Comparison of ENCODE assay signal across 21 cellular contexts in genomic region chr5:25489834-25490538, GRCh38.
DNase-seq lines count a peak whose midpoint lies in the region; ATAC-seq, FAIRE-seq and TF ChIP-seq lines count a peak whose summit lies in the region.
"Had no signal": no experiment of that assay in that cellular context is flagged by ENCODE, and none has a peak within 500 bp of the region (broad histone marks: within the 10 kb centered on the region; RNA-seq: fewer than 3 reads in every experiment).

No MANE protein-coding gene starts in this region.

- no peak for TF ChIP-seq EP300 in suprapubic skin (IDR thresholded peaks at IDR 0.05)

- H3K9ac ChIP-seq in astrocyte (ENCODE audit: low read length) (no peak overlapping the region), mesenchymal stem cell (ENCODE audit: low read length) (no peak overlapping the region)

- ATAC-seq in gastrocnemius medialis (no peak), HG02571 (IDR thresholded peaks at IDR 0.05; ENCODE audit: unreplicated experiment) (no peak)
- ATAC-seq: left cardiac atrium had no signal

- H3K4me3 Mint-ChIP-seq in astrocyte (ENCODE audit: unreplicated experiment): no peak overlapping the region
- H3K4me3 Mint-ChIP-seq: activated naive CD4-positive, alpha-beta T cell treated with anti-CD3 and anti-CD28 coated beads, Interleukin-2, amount 50 U/mL, for 24 hours had no signal

- no peak overlapping the region for H4K8ac ChIP-seq in mesenchymal stem cell (ENCODE audit: low read length)

- DNase-seq in H4 (ENCODE audit: low spot score) (peak; percentile 67), NOMO-1 (lab: John Stamatoyannopoulos, UW; ENCODE audit: unreplicated experiment in 2 of 2) (peak; percentile 71 to 97), astrocyte (ENCODE audit: low read depth) (peak; percentile 59), mesenchymal stem cell (peak; percentile 81), gastrocnemius medialis (no peak), suprapubic skin (ENCODE audit: low spot score in 2 of 2) (no peak), DMS79 (lab: John Stamatoyannopoulos, UW) (no peak)
- DNase-seq: activated CD4-positive, alpha-beta T cell treated with anti-CD3 and anti-CD28 coated beads for 48 hours; Calu3; caudate nucleus; effector CD8-positive, alpha-beta T cell; GOT3; hypothalamus; left cardiac atrium; NCI-H1048; NCI-H774; SJCRH30; stimulated activated CD4-positive, alpha-beta T cell treated with anti-CD3 and anti-CD28 coated beads, Interleukin-4, amount 100 ng/mL, for 24 hours; stimulated activated CD8-positive, alpha-beta memory T cell treated with anti-CD3 and anti-CD28 coated beads, Interleukin-4, amount 100 ng/mL, for 48 hours had no signal

- H3K27me3 ChIP-seq in astrocyte (ENCODE audit: insufficient read depth, low read length) (no peaks in the 10 kb centered on the region), mesenchymal stem cell (ENCODE audit: control insufficient read depth in 1 of 2, insufficient read depth in 1 of 2, low read length in 2 of 2) (no peaks in the 10 kb centered on the region), gastrocnemius medialis (no peaks in the 10 kb centered on the region), suprapubic skin (no peaks in the 10 kb centered on the region)
- H3K27me3 ChIP-seq: SJCRH30 had no signal

- no peaks in the 10 kb centered on the region for H3K79me1 ChIP-seq in mesenchymal stem cell (replicated peaks; ENCODE audit: low read length, poor library complexity, severe bottlenecking)

- H3K9me3 ChIP-seq in astrocyte (ENCODE audit: insufficient read depth, low read depth, low read length) (no peaks in the 10 kb centered on the region), mesenchymal stem cell (ENCODE audit: control insufficient read depth, low read length) (peaks cover 13% of the 10 kb centered on the region), gastrocnemius medialis (no peaks in the 10 kb centered on the region), suprapubic skin (no peaks in the 10 kb centered on the region)
- H3K9me3 ChIP-seq: SJCRH30 had no signal

- H3K14ac ChIP-seq in mesenchymal stem cell (ENCODE audit: low read length in 2 of 2): no peak overlapping the region

- no peak overlapping the region for H3K4me2 ChIP-seq in astrocyte (ENCODE audit: low read length)
- no peak overlapping the region for H3K4me2 ChIP-seq in mesenchymal stem cell (ENCODE audit: low read length, poor library complexity, severe bottlenecking)

- intact Hi-C loops in gastrocnemius medialis (cut with DNase I; ENCODE audit: low total_unique reads): no loop called here

- no peak overlapping the region for H2BK120ac ChIP-seq in mesenchymal stem cell (ENCODE audit: low read depth, low read length)

- no peak overlapping the region for H2BK5ac ChIP-seq in mesenchymal stem cell (ENCODE audit: low read depth, low read length, poor library complexity, severe bottlenecking)

- no peak overlapping the region for H2AK5ac ChIP-seq in mesenchymal stem cell (ENCODE audit: low read length, severe bottlenecking)

- H3K4me1 ChIP-seq in astrocyte (ENCODE audit: insufficient read depth, low read length) (no peaks in the 10 kb centered on the region), mesenchymal stem cell (ENCODE audit: control insufficient read depth, insufficient read depth, low read depth, low read length) (no peaks in the 10 kb centered on the region), gastrocnemius medialis (no peaks in the 10 kb centered on the region), suprapubic skin (no peaks in the 10 kb centered on the region)
- H3K4me1 ChIP-seq: SJCRH30 had no signal

- H3K36me3 ChIP-seq in astrocyte (ENCODE audit: insufficient read depth, low read length) (no peaks in the 10 kb centered on the region), mesenchymal stem cell (ENCODE audit: control insufficient read depth in 1 of 2, insufficient read depth in 2 of 2, low read depth in 1 of 2, low read length in 2 of 2) (no peaks in the 10 kb centered on the region), gastrocnemius medialis (no peaks in the 10 kb centered on the region), suprapubic skin (no peaks in the 10 kb centered on the region)
- H3K36me3 ChIP-seq: SJCRH30 had no signal

- no peaks in the 10 kb centered on the region for H3K36me3 Mint-ChIP-seq in astrocyte (ENCODE audit: low read depth, unreplicated experiment)
- H3K36me3 Mint-ChIP-seq: activated naive CD4-positive, alpha-beta T cell treated with anti-CD3 and anti-CD28 coated beads, Interleukin-2, amount 50 U/mL, for 24 hours had no signal

- H3K27ac Mint-ChIP-seq in astrocyte (ENCODE audit: unreplicated experiment): peak overlapping the region; percentile 92
- H3K27ac Mint-ChIP-seq: activated naive CD4-positive, alpha-beta T cell treated with anti-CD3 and anti-CD28 coated beads, Interleukin-2, amount 50 U/mL, for 24 hours had no signal

- H2AFZ ChIP-seq in astrocyte (ENCODE audit: low read depth, low read length): no peak overlapping the region
- H2AFZ ChIP-seq in mesenchymal stem cell (ENCODE audit: low read depth, low read length): no peak overlapping the region

- TF ChIP-seq POLR2A in gastrocnemius medialis (IDR thresholded peaks at IDR 0.05) (no peak), suprapubic skin (IDR thresholded peaks at IDR 0.05) (no peak)

- TF ChIP-seq CTCF in astrocyte (IDR thresholded peaks at IDR 0.05; ENCODE audit: insufficient read depth, low read depth, low read length): no peak
- TF ChIP-seq CTCF in gastrocnemius medialis (IDR thresholded peaks at IDR 0.05 in 4 of 5, conservative IDR thresholded peaks at IDR 0.05 in 1 of 5): no peak
- TF ChIP-seq CTCF in suprapubic skin (IDR thresholded peaks at IDR 0.05): no peak

- H3K4ac ChIP-seq in mesenchymal stem cell (ENCODE audit: low read depth in 1 of 2, low read length in 2 of 2): no peak overlapping the region

- H4K20me1 ChIP-seq in astrocyte (ENCODE audit: insufficient read depth, low read length): no peaks in the 10 kb centered on the region

- no peak overlapping the region for H2BK12ac ChIP-seq in mesenchymal stem cell (ENCODE audit: low read length in 2 of 2)

- H3K18ac ChIP-seq in mesenchymal stem cell (ENCODE audit: low read depth in 1 of 2, low read length in 2 of 2): no peak overlapping the region

- H3K4me1 Mint-ChIP-seq in astrocyte (ENCODE audit: low read depth, unreplicated experiment): peaks cover 19% of the 10 kb centered on the region
- H3K4me1 Mint-ChIP-seq: activated naive CD4-positive, alpha-beta T cell treated with anti-CD3 and anti-CD28 coated beads, Interleukin-2, amount 50 U/mL, for 24 hours had no signal

- H4K91ac ChIP-seq in mesenchymal stem cell (ENCODE audit: low read length): no peak overlapping the region

- WGBS in mesenchymal stem cell: 32% methylated on average over 4 of the region's 6 CpGs
- whole genome bisulfite sequencing in suprapubic skin: 78% methylated on average over 6 of the region's 6 CpGs

- no peaks in the 10 kb centered on the region for H3K27me3 Mint-ChIP-seq in astrocyte (ENCODE audit: low read depth, unreplicated experiment)
- H3K27me3 Mint-ChIP-seq: activated naive CD4-positive, alpha-beta T cell treated with anti-CD3 and anti-CD28 coated beads, Interleukin-2, amount 50 U/mL, for 24 hours had no signal

- H3K27ac ChIP-seq in astrocyte (ENCODE audit: low read depth, low read length): no peak overlapping the region
- peak overlapping the region; percentile 6 for H3K27ac ChIP-seq in mesenchymal stem cell (ENCODE audit: low read length, poor library complexity, severe bottlenecking)
- H3K27ac ChIP-seq in gastrocnemius medialis: no peak overlapping the region
- no peak overlapping the region for H3K27ac ChIP-seq in suprapubic skin
- H3K27ac ChIP-seq: SJCRH30 had no signal

- H3K9me3 Mint-ChIP-seq in astrocyte (ENCODE audit: unreplicated experiment): peaks cover 4% of the 10 kb centered on the region

- in situ Hi-C loops in gastrocnemius medialis (cut with MboI; ENCODE audit: low sequenced_read_pairs in 4 of 4): no loop called here

- H3K23ac ChIP-seq in mesenchymal stem cell (ENCODE audit: low read length in 2 of 2): no peak overlapping the region

- no peak for FAIRE-seq in astrocyte (lab: Jason Lieb, UNC)

- H3K79me2 ChIP-seq in astrocyte (ENCODE audit: insufficient read depth, low read length): no peaks in the 10 kb centered on the region

- no peak overlapping the region for H2BK15ac ChIP-seq in mesenchymal stem cell (ENCODE audit: low read depth, poor library complexity, severe bottlenecking)

- no peak overlapping the region for H3K4me3 ChIP-seq in astrocyte (ENCODE audit: insufficient read depth, low read depth, low read length)
- H3K4me3 ChIP-seq in mesenchymal stem cell (ENCODE audit: insufficient read depth in 1 of 2, low read depth in 1 of 2, low read length in 2 of 2): no peak overlapping the region
- H3K4me3 ChIP-seq in gastrocnemius medialis: no peak overlapping the region
- no peak overlapping the region for H3K4me3 ChIP-seq in suprapubic skin
- H3K4me3 ChIP-seq: SJCRH30 had no signal

Comparison
In these comparisons a context has a peak if more than half of its experiments do, and no peak if none do; other contexts are left out.
1. DNase-seq: peak in H4 (single experiment), NOMO-1 (2 of 2), astrocyte (single experiment) and mesenchymal stem cell (single experiment); none in gastrocnemius medialis (0 of 2), suprapubic skin (0 of 2) and DMS79 (single experiment).